ENCODE assay signal across 8 cellular contexts in the genomic region with DNA sequence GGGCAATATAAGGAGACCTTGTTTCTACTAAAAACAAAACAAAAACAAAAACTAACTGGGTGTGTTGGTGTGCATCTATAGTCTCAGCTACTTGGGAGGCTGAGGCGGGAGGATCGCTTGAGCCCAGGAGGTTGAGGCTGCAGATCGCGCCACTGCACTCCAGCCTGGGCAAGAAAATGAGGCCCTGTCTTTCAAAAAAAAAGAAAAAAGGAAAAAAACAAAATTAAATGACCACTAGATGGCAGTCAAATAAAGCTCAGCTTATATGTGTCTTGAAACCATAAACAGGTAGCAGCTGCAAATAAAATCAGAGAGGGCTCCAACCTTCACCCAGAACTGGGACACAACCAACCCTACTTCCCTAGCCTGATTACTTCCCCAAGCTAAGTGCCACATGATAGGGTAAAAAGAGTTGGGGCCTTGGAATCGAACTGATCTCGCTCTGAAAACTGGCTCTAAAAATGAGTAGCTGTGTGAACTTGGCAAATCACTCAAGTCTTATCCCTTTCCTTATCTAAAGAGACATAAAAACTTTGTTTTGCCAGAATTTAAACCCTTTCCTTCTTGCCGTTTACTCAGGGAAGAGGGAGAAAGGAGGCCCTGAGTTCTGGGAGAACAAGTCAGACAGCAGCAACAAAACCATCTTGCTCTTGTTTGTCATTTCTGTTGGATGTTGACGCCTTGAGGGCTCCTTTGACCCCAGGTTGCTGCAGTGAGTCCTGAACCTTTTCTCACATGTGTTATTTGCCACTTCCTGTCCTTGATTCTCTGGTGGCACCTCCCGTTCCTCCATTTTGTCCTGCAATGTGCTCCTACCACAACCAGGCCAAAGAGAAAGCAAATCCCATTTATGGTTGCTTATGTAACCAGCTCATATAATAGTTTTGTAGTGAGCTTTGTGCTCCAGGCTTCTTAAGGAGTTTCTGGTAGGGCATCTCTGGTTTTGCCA.
A peak's percentile ranks its signal among the peaks of the same experiment; 100 is the strongest.
DNase-seq lines count a peak whose midpoint lies in the region; ATAC-seq and TF ChIP-seq lines count a peak whose summit lies in the region.

No MANE protein-coding gene starts in this region.

- H3K4me3 ChIP-seq in left lung (no peak overlapping the region), vagina (no peak overlapping the region)

- TF ChIP-seq CTCF in left lung (IDR thresholded peaks at IDR 0.05) (peak in 1 of 2 donors; percentile 41), vagina (IDR thresholded peaks at IDR 0.05) (peak in 2 of 3 experiments; percentile 36 to 38)

- no peaks in the 10 kb centered on the region for H3K27me3 Mint-ChIP-seq in central memory CD8-positive, alpha-beta T cell

- H3K4me1 ChIP-seq in left lung (peaks cover 5 to 6% of the 10 kb centered on the region in 2 donors), vagina (peaks cover 9% of the 10 kb centered on the region)

- no peak overlapping the region for H3K27ac Mint-ChIP-seq in central memory CD8-positive, alpha-beta T cell (ENCODE audit: low read depth)

- DNase-seq in Caki2 (ENCODE audit: low read depth) = peak; percentile 76
- DNase-seq in HT-29 (ENCODE audit: low spot score) = peak; percentile 75
- DNase-seq in OCI-M2 (lab: John Stamatoyannopoulos, UW; ENCODE audit: unreplicated experiment) = peak; percentile 63
- DNase-seq in central memory CD8-positive, alpha-beta T cell (ENCODE audit: low spot score in 2 of 2) = no peak
- DNase-seq in left lung = no peak
- no peak for DNase-seq in vagina (ENCODE audit: extremely low spot score in 2 of 2)
- DNase-seq in stimulated activated CD4-positive, alpha-beta T cell treated with anti-CD3 and anti-CD28 coated beads, Interleukin-2, amount 100 ng/mL, for 24 hours = no peak

- H3K9me3 Mint-ChIP-seq in central memory CD8-positive, alpha-beta T cell = no peaks in the 10 kb centered on the region

- no peaks in the 10 kb centered on the region for H3K27me3 ChIP-seq in left lung
- no peaks in the 10 kb centered on the region for H3K27me3 ChIP-seq in vagina

- in situ Hi-C loops in Caki2 (cut with HindIII; ENCODE audit: low pct_unique_long_range_greater_than_20kb, low sequenced_read_pairs) = no loop called here

- peak; percentile 43 for ATAC-seq in GM19035 (IDR thresholded peaks at IDR 0.05; ENCODE audit: unreplicated experiment)
- ATAC-seq in central memory CD8-positive, alpha-beta T cell (replicated peaks; ENCODE audit: extremely low read depth, poor library complexity, severe bottlenecking) = peak; percentile 65
- ATAC-seq in left lung = peak; percentile 81

- no peak overlapping the region for H3K27ac ChIP-seq in left lung
- H3K27ac ChIP-seq in vagina = no peak overlapping the region

- intact Hi-C loops in left lung (cut with DNase I) (loop anchor here in 1 of 2 donors (5.0 kb wide), 1 partner anchor 146 kb away; no protein-coding TSS in a partner anchor), vagina (cut with DNase I) (no loop called here)

- TF ChIP-seq POLR2A in vagina (IDR thresholded peaks at IDR 0.05) = no peak

- H3K36me3 Mint-ChIP-seq in central memory CD8-positive, alpha-beta T cell (ENCODE audit: insufficient read depth) = peaks cover 2% of the 10 kb centered on the region

- H3K4me1 Mint-ChIP-seq in central memory CD8-positive, alpha-beta T cell = peaks cover 11% of the 10 kb centered on the region

- H3K4me3 Mint-ChIP-seq in central memory CD8-positive, alpha-beta T cell = no peak overlapping the region

- H3K9me3 ChIP-seq in left lung (no peaks in the 10 kb centered on the region), vagina (no peaks in the 10 kb centered on the region)

- no peaks in the 10 kb centered on the region for H3K36me3 ChIP-seq in left lung
- H3K36me3 ChIP-seq in vagina = no peaks in the 10 kb centered on the region

Comparison
In these comparisons a context has a peak if more than half of its experiments do, and no peak if none do; other contexts are left out.
1. DNase-seq: peak in Caki2 (single experiment), HT-29 (single experiment) and OCI-M2 (single experiment); none in central memory CD8-positive, alpha-beta T cell (0 of 2), left lung (0 of 2), vagina (0 of 2) and stimulated activated CD4-positive, alpha-beta T cell treated with anti-CD3 and anti-CD28 coated beads, Interleukin-2, amount 100 ng/mL, for 24 hours (0 of 2).
2. Peak in every context shown above with its lines, with median percentiles within 50 percentile points of each other: ATAC-seq.